10 cellular contexts compared by ENCODE assay signal in the genomic region with DNA sequence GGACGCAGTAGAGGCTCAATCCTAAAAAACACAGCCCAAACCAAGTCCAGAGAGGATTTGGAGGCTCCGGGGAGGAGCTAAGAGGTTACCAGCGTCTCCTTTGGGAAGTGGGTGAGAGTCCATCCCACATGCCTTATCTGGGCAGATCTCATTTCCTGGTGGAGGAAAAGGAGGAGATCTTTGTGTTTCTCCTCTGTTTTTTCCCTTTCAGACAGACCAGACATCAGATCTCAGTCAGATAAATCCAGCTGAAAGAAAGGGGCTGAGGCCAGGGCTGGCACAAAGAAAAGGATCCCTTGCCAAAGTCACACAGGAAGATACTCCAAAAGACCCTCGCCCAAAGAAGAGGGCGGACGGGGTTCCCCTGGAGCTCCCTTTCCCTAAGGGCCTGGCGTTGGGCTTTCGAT. TPM values are rescaled to one million over a fixed set of nuclear protein-coding genes. Genes with fewer than 3 reads are reported as not detected.
A peak's percentile ranks its signal among the peaks of the same experiment; 100 is the strongest.
DNase-seq lines count a peak whose midpoint lies in the region; ATAC-seq, FAIRE-seq and TF ChIP-seq lines count a peak whose summit lies in the region.
"Had no signal": no experiment of that assay in that cellular context is flagged by ENCODE, and none has a peak within 500 bp of the region (broad histone marks: within the 10 kb centered on the region; RNA-seq: fewer than 3 reads in every experiment).

No MANE protein-coding gene starts in this region.

- no peaks in the 10 kb centered on the region for H3K79me2 ChIP-seq in fibroblast of lung (ENCODE audit: control insufficient read depth, insufficient read depth, low read length)

- CTCF ChIA-PET in A549 (lab: Yijun Ruan, JAX) = interaction anchor here (1.2 to 5.2 kb wide), 6 partner anchors 11 to 793 kb away, joined by 3 to 38 read pairs (median 4); no protein-coding TSS in a partner anchor

- FAIRE-seq in A549 (lab: Jason Lieb, UNC) = no peak

- peak in 1 of 2 experiments; percentile 34; a peak in 3 of 6 replicates for ATAC-seq in A549
- ATAC-seq in GM18502 (IDR thresholded peaks at IDR 0.05; ENCODE audit: poor library complexity, unreplicated experiment) = no peak
- ATAC-seq in stimulated activated effector memory CD8-positive, alpha-beta T cell treated with anti-CD3 and anti-CD28 coated beads, Interleukin-12 subunit alpha, Interleukin-12 subunit beta, amount 100 ng/mL, for 72 hours = no peak
- ATAC-seq in HG02588 (IDR thresholded peaks at IDR 0.05; ENCODE audit: unreplicated experiment) = no peak

- TF ChIP-seq CTCF in A549 (IDR thresholded peaks at IDR 0.05) (no peak), fibroblast of lung (conservative IDR thresholded peaks at IDR 0.05 in 1 of 2, IDR thresholded peaks at IDR 0.05 in 1 of 2; ENCODE audit: low read depth in 1 of 2, low read length in 2 of 2) (no peak)

- peaks cover 22% of the 10 kb centered on the region for H3K4me1 ChIP-seq in A549
- H3K4me1 ChIP-seq in fibroblast of lung (ENCODE audit: control insufficient read depth, extremely low read depth, insufficient read depth, low read length) = peaks cover 14% of the 10 kb centered on the region
- peaks cover 14% of the 10 kb centered on the region for H3K4me1 ChIP-seq in neuron (ENCODE audit: insufficient read depth, low read length)

- H2AFZ ChIP-seq in fibroblast of lung (ENCODE audit: low read length) (no peak overlapping the region), neuron (ENCODE audit: low read depth, low read length) (peak overlapping the region; percentile 98)

- TF ChIP-seq POLR2A in A549 (IDR thresholded peaks at IDR 0.05; ENCODE audit: low read length) = no peak

- POLR2A ChIA-PET in A549 (lab: Yijun Ruan, JAX) = no interaction called here

- no peak for TF ChIP-seq EP300 in A549 (IDR thresholded peaks at IDR 0.05)

- H3K9me3 ChIP-seq in A549 (peaks cover 6% of the 10 kb centered on the region; the same call in 1 of the 3 replicates), fibroblast of lung (ENCODE audit: control insufficient read depth, insufficient read depth, low read depth, low read length) (no peaks in the 10 kb centered on the region), neuron (ENCODE audit: low read length) (no peaks in the 10 kb centered on the region)

- no peak overlapping the region for H3K27ac Mint-ChIP-seq in stimulated activated effector memory CD8-positive, alpha-beta T cell treated with anti-CD3 and anti-CD28 coated beads, Interleukin-12 subunit alpha, Interleukin-12 subunit beta, amount 100 ng/mL, for 72 hours
- H3K27ac Mint-ChIP-seq: T-helper 1 cell treated with Interleukin-12 subunit alpha and Interleukin-12 subunit beta and Interleukin-4 antibody, amounts not matched to agents 30 μg/mL and 1 μg/mL, for 36 hours had no signal

- H3K27ac ChIP-seq in A549 (peak overlapping the region; percentile 32 to 93; a peak in 5 of 6 replicates), fibroblast of lung (ENCODE audit: insufficient read depth, low read length) (no peak overlapping the region)

- no peak for TF ChIP-seq RAD21 in A549 (conservative IDR thresholded peaks at IDR 0.05 in 1 of 2, IDR thresholded peaks at IDR 0.05 in 1 of 2)

- H4K20me1 ChIP-seq in fibroblast of lung (ENCODE audit: control insufficient read depth, extremely low read depth, insufficient read depth, low read length) = no peaks in the 10 kb centered on the region

- no peaks in the 10 kb centered on the region for H3K36me3 Mint-ChIP-seq in stimulated activated effector memory CD8-positive, alpha-beta T cell treated with anti-CD3 and anti-CD28 coated beads, Interleukin-12 subunit alpha, Interleukin-12 subunit beta, amount 100 ng/mL, for 72 hours

- DNase-seq in A549 (ENCODE audit: low read depth in 1 of 2, low spot score in 1 of 2) (no peak), M059J (ENCODE audit: low read depth) (peak; percentile 72), fibroblast of lung (ENCODE audit: low read depth in 2 of 2) (peak; percentile 8 to 42), hypothalamus (lab: John Stamatoyannopoulos, UW) (no peak)
- no peak for DNase-seq in stimulated activated effector memory CD8-positive, alpha-beta T cell treated with anti-CD3 and anti-CD28 coated beads, Interleukin-12 subunit alpha, Interleukin-12 subunit beta, amount 100 ng/mL, for 72 hours (ENCODE audit: low spot score in 2 of 2)
- DNase-seq: activated gamma-delta T cell treated with Interleukin-2 at 50 U/mL for 16 hours had no signal

- H3K9ac ChIP-seq in fibroblast of lung (ENCODE audit: insufficient read depth, low read length) = no peak overlapping the region

- H3K4me1 Mint-ChIP-seq in stimulated activated effector memory CD8-positive, alpha-beta T cell treated with anti-CD3 and anti-CD28 coated beads, Interleukin-12 subunit alpha, Interleukin-12 subunit beta, amount 100 ng/mL, for 72 hours = no peaks in the 10 kb centered on the region

- H3K4me2 ChIP-seq in A549 = peak overlapping the region; percentile 100
- H3K4me2 ChIP-seq in fibroblast of lung (ENCODE audit: extremely low read depth, insufficient read depth, low read length) = peak overlapping the region; percentile 48

- no peak overlapping the region for H3K4me3 Mint-ChIP-seq in stimulated activated effector memory CD8-positive, alpha-beta T cell treated with anti-CD3 and anti-CD28 coated beads, Interleukin-12 subunit alpha, Interleukin-12 subunit beta, amount 100 ng/mL, for 72 hours

- H3K4me3 ChIP-seq in A549 (peak overlapping the region; percentile 86), fibroblast of lung (replicated peaks in 1 of 4; ENCODE audit: control extremely low read depth in 1 of 4, insufficient read depth in 1 of 4, low read depth in 3 of 4, low read length in 4 of 4) (no peak overlapping the region), neuron (ENCODE audit: low read length) (peak overlapping the region; percentile 56)

- WGBS in A549 (ENCODE audit: missing lambda C conversion rate) = 64% methylated on average over 8 of the region's 8 CpGs

- H3K36me3 ChIP-seq in fibroblast of lung (ENCODE audit: control insufficient read depth, insufficient read depth, low read length) = no peaks in the 10 kb centered on the region
- no peaks in the 10 kb centered on the region for H3K36me3 ChIP-seq in neuron (ENCODE audit: insufficient read depth, low read length)

- peaks cover 3% of the 10 kb centered on the region for H3K9me3 Mint-ChIP-seq in stimulated activated effector memory CD8-positive, alpha-beta T cell treated with anti-CD3 and anti-CD28 coated beads, Interleukin-12 subunit alpha, Interleukin-12 subunit beta, amount 100 ng/mL, for 72 hours
- H3K9me3 Mint-ChIP-seq: T-helper 1 cell treated with Interleukin-12 subunit alpha and Interleukin-12 subunit beta and Interleukin-4 antibody, amounts not matched to agents 30 μg/mL and 1 μg/mL, for 36 hours had no signal

- H3K27me3 ChIP-seq in fibroblast of lung (ENCODE audit: control insufficient read depth, insufficient read depth, low read length) (peaks cover 49% of the 10 kb centered on the region), neuron (ENCODE audit: insufficient read depth, low read length) (peaks cover 17% of the 10 kb centered on the region)

TF ChIP-seq in A549, 52 proteins besides CTCF, POLR2A, EP300 and RAD21:
- TF ChIP-seq EHMT2 (IDR thresholded peaks at IDR 0.05; ENCODE audit: low read depth) (no peak), GATA3 (IDR thresholded peaks at IDR 0.05; ENCODE audit: borderline replicate concordance) (0 out of 2 replicates have a peak, but pooled peaks have one; percentile 21)
TF ChIP-seq in A549: peak in this region for 1.

RNA-seq across cellular contexts. Expression of gene COMTD1, which starts 58.3 kb away (rescaled TPM):
- 9.5 and 9.8 TPM in 2 replicates for polyA plus RNA-seq in A549 (2011; rRNA removed)
- polyA plus RNA-seq in A549 (2012; cell fraction: cytosol; rRNA removed) = 57.8 and 74.6 TPM in 2 replicates
- polyA plus RNA-seq in A549 (2012; cell fraction: nucleus; rRNA removed) = 174 and 265 TPM in 2 replicates
- polyA plus RNA-seq in A549 (2017; fragmentation: RNase III; extraction: RNeasy Plus Mini Kit Qiagen cat#74134 plus additional on column Dnase treatment) = 31.3 to 35.3 TPM (median 34.2 TPM) in 3 replicates
- 2.1 and 3.2 TPM in 2 replicates for polyA minus RNA-seq in A549 (2011; rRNA and poly(A)+ RNA removed)
- 5.6 and 16.4 TPM in 2 replicates for total RNA-seq in M059J (2014; rRNA removed; shearing (Covaris generic))
- 5.6 and 8.3 TPM in 2 replicates for total RNA-seq in fibroblast of lung
- polyA plus RNA-seq in fibroblast of lung = 2.0 and 2.8 TPM in 2 replicates
- 10.7 and 12.1 TPM in 2 replicates for polyA plus RNA-seq in fibroblast of lung (2012)
- 0.41 and 1.3 TPM in 2 replicates for polyA minus RNA-seq in fibroblast of lung (ENCODE audit: low replicate concordance)

Comparison
In these comparisons a context has a peak if more than half of its experiments do, and no peak if none do; other contexts are left out.
1. DNase-seq: peak in M059J (single experiment) and fibroblast of lung (2 of 2); none in A549 (0 of 2), hypothalamus (0 of 51) and stimulated activated effector memory CD8-positive, alpha-beta T cell treated with anti-CD3 and anti-CD28 coated beads, Interleukin-12 subunit alpha, Interleukin-12 subunit beta, amount 100 ng/mL, for 72 hours (0 of 2).
2. H3K4me3 ChIP-seq: peak in A549 (single experiment) and neuron (single experiment); none in fibroblast of lung (0 of 4).